In genomic region chr11:128047026-128047425, GRCh38 we compare ENCODE assay signal across 23 cellular contexts.
"Had no signal": no experiment of that assay in that cellular context is flagged by ENCODE, and none has a peak within 500 bp of the region (broad histone marks: within the 10 kb centered on the region; RNA-seq: fewer than 3 reads in every experiment).

No MANE protein-coding gene starts in this region.

- H2AFZ ChIP-seq: parathyroid adenoma had no signal

- H3K4me3 Mint-ChIP-seq: endodermal cell; naive thymus-derived CD4-positive, alpha-beta T cell; nephron progenitor cell; stimulated activated naive B cell treated with anti-CD40 and anti-IgM and Interleukin-4, amounts not matched to agents 10 μg/mL and 1 μg/mL and 100 μg/mL, for 72 hours had no signal

- H3K27me3 ChIP-seq: gastrocnemius medialis, right lobe of liver, spleen, transverse colon had no signal

- H3K27ac ChIP-seq: coronary artery, gastrocnemius medialis, heart right ventricle, parathyroid adenoma, prostate gland, right lobe of liver, spleen, stomach, transverse colon had no signal

- ATAC-seq: gastrocnemius medialis; heart right ventricle; left lobe of liver; naive thymus-derived CD4-positive, alpha-beta T cell; right lobe of liver; stimulated activated naive B cell treated with anti-CD40 and anti-IgM and Interleukin-4, amounts not matched to agents 10 μg/mL and 1 μg/mL and 100 μg/mL, for 72 hours had no signal

- H3K27ac Mint-ChIP-seq: endodermal cell; nephron progenitor cell; stimulated activated naive B cell treated with anti-CD40 and anti-IgM and Interleukin-4, amounts not matched to agents 10 μg/mL and 1 μg/mL and 100 μg/mL, for 72 hours had no signal

- H3K27me3 Mint-ChIP-seq: naive thymus-derived CD4-positive, alpha-beta T cell had no signal

- H3K4me3 ChIP-seq: coronary artery, gastrocnemius medialis, heart right ventricle, prostate gland, right lobe of liver, spleen, stomach, thoracic aorta, transverse colon had no signal

- H3K36me3 Mint-ChIP-seq: stimulated activated naive B cell treated with anti-CD40 and anti-IgM and Interleukin-4, amounts not matched to agents 10 μg/mL and 1 μg/mL and 100 μg/mL, for 72 hours had no signal

- H3K36me3 ChIP-seq: gastrocnemius medialis, heart right ventricle, prostate gland, right lobe of liver, spleen, stomach, thoracic aorta, transverse colon had no signal

- H3K4me1 ChIP-seq: gastrocnemius medialis, parathyroid adenoma, prostate gland, stomach, transverse colon had no signal

- H3K9ac ChIP-seq: parathyroid adenoma had no signal

- H3K9me3 ChIP-seq: gastrocnemius medialis, heart right ventricle, prostate gland, right lobe of liver, spleen, stomach, thoracic aorta, transverse colon had no signal

- H3K9me3 Mint-ChIP-seq: stimulated activated naive B cell treated with anti-CD40 and anti-IgM and Interleukin-4, amounts not matched to agents 10 μg/mL and 1 μg/mL and 100 μg/mL, for 72 hours had no signal

- DNase-seq: effector CD4-positive, alpha-beta T cell; endodermal cell; gastrocnemius medialis; heart right ventricle; islet precursor cell; mammary epithelial cell; naive thymus-derived CD4-positive, alpha-beta T cell; nephron progenitor cell; retina; right lobe of liver; spleen; stimulated activated CD4-positive, alpha-beta T cell treated with anti-CD3 and anti-CD28 coated beads, Interleukin-15, amount 100 ng/mL, for 24 hours; stimulated activated CD4-positive, alpha-beta T cell treated with anti-CD3 and anti-CD28 coated beads, Interleukin-1b, Interleukin-23, amount 100 ng/mL, for 48 hours; stimulated activated CD4-positive, alpha-beta T cell treated with anti-CD3 and anti-CD28 coated beads, Interleukin-4, amount 100 ng/mL, for 24 hours; stimulated activated naive B cell treated with anti-CD40 and anti-IgM and Interleukin-4, amounts not matched to agents 10 μg/mL and 1 μg/mL and 100 μg/mL, for 72 hours; stomach; substantia nigra; transverse colon had no signal
